8 cellular contexts compared by ENCODE assay signal in the genomic region with DNA sequence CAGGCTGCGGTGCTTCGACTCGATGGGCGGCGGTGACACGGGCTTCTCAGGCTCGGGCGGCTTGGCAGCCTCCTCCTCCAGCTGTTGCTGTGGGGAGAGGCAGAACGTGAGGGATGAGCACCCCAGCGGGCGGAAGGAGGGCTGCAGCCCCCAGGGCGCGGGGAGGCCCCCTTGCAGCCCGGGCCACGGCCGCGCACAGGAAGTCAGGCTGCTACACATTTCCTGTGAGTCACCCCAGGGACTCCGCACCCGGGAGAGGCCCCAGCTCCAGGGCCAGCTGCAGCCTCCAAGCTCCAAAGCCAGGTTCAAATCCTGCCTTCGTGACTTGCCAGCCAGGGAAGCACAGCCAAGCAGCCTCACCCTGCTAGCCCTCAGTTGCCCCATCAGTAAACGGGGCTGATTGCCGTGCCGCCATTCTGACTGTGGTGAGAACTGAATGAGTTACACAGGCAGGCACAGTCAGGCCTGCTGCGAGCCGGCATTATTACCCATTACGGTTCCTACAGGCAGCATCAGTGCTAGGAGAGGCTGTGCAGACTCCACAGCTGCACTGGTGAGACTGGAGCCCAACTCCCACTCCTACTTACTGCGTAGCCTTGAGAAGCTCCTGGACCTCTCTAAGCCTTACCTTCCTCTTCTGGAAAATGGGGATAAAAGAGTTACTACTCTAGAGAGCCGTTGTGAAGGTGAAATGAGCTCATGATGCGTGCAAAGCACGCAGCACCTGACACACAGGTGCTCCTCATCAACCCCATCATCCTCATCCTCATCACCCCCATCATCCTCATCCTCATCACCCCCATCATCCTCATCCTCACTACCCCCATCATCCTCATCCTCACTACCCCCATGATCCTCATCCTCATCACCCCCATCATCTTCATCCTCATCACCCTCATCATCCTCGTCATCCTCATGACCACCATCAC.
DNase-seq lines count a peak whose midpoint lies in the region; ATAC-seq and TF ChIP-seq lines count a peak whose summit lies in the region.

No MANE protein-coding gene starts in this region.

- TF ChIP-seq POLR2A in GM18526 (IDR thresholded peaks at IDR 0.05; ENCODE audit: extremely low read depth, insufficient read length): peak; percentile 49

- H3K4me1 ChIP-seq in RWPE2 (ENCODE audit: insufficient read depth, poor library complexity, severe bottlenecking): no peaks in the 10 kb centered on the region
- peaks cover 0 to 2% of the 10 kb centered on the region in 2 donors for H3K4me1 ChIP-seq in lung (ENCODE audit: control insufficient read depth in 2 of 2, insufficient read depth in 2 of 2, low read length in 2 of 2)

- TF ChIP-seq CTCF in RWPE2 (IDR thresholded peaks at IDR 0.05; ENCODE audit: poor library complexity, severe bottlenecking) (no peak), lung (IDR thresholded peaks at IDR 0.05; ENCODE audit: control extremely low read depth, extremely low read depth) (no peak)

- H3K27ac ChIP-seq in RWPE2 (ENCODE audit: poor library complexity, severe bottlenecking) (no peak overlapping the region), lung (ENCODE audit: low read depth in 1 of 2, low read length in 1 of 2) (peak overlapping the region in 1 of 2 donors; percentile 13)

- no peak for DNase-seq in RWPE2 (ENCODE audit: low spot score)
- peak; percentile 81 for DNase-seq in activated T-helper 9 cell treated with anti-CD3 and anti-CD28 coated beads, Interleukin-2, amount 50 U/mL, for 16 hours (ENCODE audit: low read depth)
- DNase-seq in lung (ENCODE audit: low spot score): peak; percentile 54
- peak; percentile 75 to 84 (median 79) for DNase-seq in stimulated activated naive CD4-positive, alpha-beta T cell (lab: John Stamatoyannopoulos, UW)
- no peak for DNase-seq in AG20443 (ENCODE audit: low spot score)
- DNase-seq in medulla oblongata (ENCODE audit: extremely low spot score): no peak

- WGBS in lung, 2 donors: 40 to 59% methylated on average over 30 to 31 of the region's 31 CpGs

- H3K27me3 ChIP-seq in RWPE2 (ENCODE audit: insufficient read depth, poor library complexity, severe bottlenecking): no peaks in the 10 kb centered on the region
- no peaks in the 10 kb centered on the region for H3K27me3 ChIP-seq in lung (ENCODE audit: control insufficient read depth, insufficient read depth)

- H3K36me3 ChIP-seq in RWPE2 (ENCODE audit: low read depth) (peaks cover 51% of the 10 kb centered on the region), lung (ENCODE audit: control insufficient read depth in 2 of 2, insufficient read depth in 2 of 2, low read length in 2 of 2) (peaks cover 6 to 45% of the 10 kb centered on the region in 2 donors)

- H3K4me3 ChIP-seq in RWPE2 (ENCODE audit: severe bottlenecking): no peak overlapping the region
- H3K4me3 ChIP-seq in lung: no peak overlapping the region

- H3K9me3 ChIP-seq in RWPE2 (ENCODE audit: severe bottlenecking) (no peaks in the 10 kb centered on the region), lung (ENCODE audit: control insufficient read depth in 2 of 2, insufficient read depth in 1 of 2, low read length in 1 of 2) (peaks cover 0 to 12% of the 10 kb centered on the region in 2 donors)

- ATAC-seq in HG02938 (IDR thresholded peaks at IDR 0.05; ENCODE audit: unreplicated experiment): peak; percentile 93
- ATAC-seq in RWPE2 (ENCODE audit: low read depth): peak; percentile 44; the same call in 2 of the 3 replicates
- ATAC-seq in lung (ENCODE audit: insufficient read depth, low FRiP score): peak; percentile 80

Comparison
In these comparisons a context has a peak if more than half of its experiments do, and no peak if none do; other contexts are left out.
1. DNase-seq: peak in activated T-helper 9 cell treated with anti-CD3 and anti-CD28 coated beads, Interleukin-2, amount 50 U/mL, for 16 hours (single experiment), lung (single experiment) and stimulated activated naive CD4-positive, alpha-beta T cell (6 of 6); none in RWPE2 (single experiment), AG20443 (single experiment) and medulla oblongata (single experiment).
2. Peak in every context shown above with its lines, with median percentiles within 50 percentile points of each other: ATAC-seq.